ENCODE assay signal across 20 cellular contexts in genomic region chr10:11522821-11523245, GRCh38.
DNase-seq lines count a peak whose midpoint lies in the region; ATAC-seq and TF ChIP-seq lines count a peak whose summit lies in the region.
"Had no signal": no experiment of that assay in that cellular context is flagged by ENCODE, and none has a peak within 500 bp of the region (broad histone marks: within the 10 kb centered on the region; RNA-seq: fewer than 3 reads in every experiment).

No MANE protein-coding gene starts in this region.

- H3K36me3 ChIP-seq in right atrium auricular region (no peaks in the 10 kb centered on the region), fibroblast of lung (ENCODE audit: control insufficient read depth, insufficient read depth, low read length) (no peaks in the 10 kb centered on the region), lung (ENCODE audit: control insufficient read depth in 2 of 2, insufficient read depth in 2 of 2, low read length in 2 of 2) (peaks cover 0 to 2% of the 10 kb centered on the region in 2 donors), upper lobe of right lung (no peaks in the 10 kb centered on the region)
- H3K36me3 ChIP-seq: esophagus muscularis mucosa, prostate gland, vagina had no signal

- no peak for DNase-seq in Right ventricle myocardium inferior (ENCODE audit: missing footprints)
- DNase-seq in right atrium auricular region (ENCODE audit: low spot score) = no peak
- peak in 1 of 2 donors; percentile 46 for DNase-seq in fibroblast of lung (ENCODE audit: low read depth in 2 of 2)
- no peak for DNase-seq in lung (ENCODE audit: low spot score)
- no peak for DNase-seq in upper lobe of right lung
- no peak for DNase-seq in NCI-H1436 treated with DMSO at 0.1 percent for 48 hours (lab: John Stamatoyannopoulos, UW)
- DNase-seq: activated CD4-positive, alpha-beta T cell treated with anti-CD3 and anti-CD28 coated beads, Interleukin-2, amount 10 ng/mL, durations not matched to agents 24 days and 14 days; activated naive CD4-positive, alpha-beta T cell treated with anti-CD3 and anti-CD28 coated beads, Interleukin-2, amount 10 ng/mL, durations not matched to agents 7 days and 5 days; CD8-positive, alpha-beta memory T cell; dermis blood vessel endothelial cell; GM23248; hypothalamus; NCI-H1694; NCI-H345 had no signal

- H3K9ac ChIP-seq in fibroblast of lung (ENCODE audit: insufficient read depth, low read length) = no peak overlapping the region
- H3K9ac ChIP-seq: GM23248 had no signal

- peak overlapping the region; percentile 36 for H3K4me2 ChIP-seq in fibroblast of lung (ENCODE audit: extremely low read depth, insufficient read depth, low read length)

- H3K4me3 ChIP-seq in right atrium auricular region = no peak overlapping the region
- no peak overlapping the region for H3K4me3 ChIP-seq in fibroblast of lung (replicated peaks in 1 of 4; ENCODE audit: control extremely low read depth in 1 of 4, insufficient read depth in 1 of 4, low read depth in 3 of 4, low read length in 4 of 4)
- no peak overlapping the region for H3K4me3 ChIP-seq in lung
- no peak overlapping the region for H3K4me3 ChIP-seq in upper lobe of right lung
- H3K4me3 ChIP-seq: esophagus muscularis mucosa, GM23248, prostate gland, vagina had no signal

- no peaks in the 10 kb centered on the region for H4K20me1 ChIP-seq in fibroblast of lung (ENCODE audit: control insufficient read depth, extremely low read depth, insufficient read depth, low read length)

- ATAC-seq in Right ventricle myocardium inferior = peak; percentile 78
- peak; percentile 62 for ATAC-seq in lung (ENCODE audit: insufficient read depth, low FRiP score)
- ATAC-seq in upper lobe of right lung = peak; percentile 86
- ATAC-seq in HG03354 (IDR thresholded peaks at IDR 0.05; ENCODE audit: poor library complexity, severe bottlenecking, unreplicated experiment) = no peak
- ATAC-seq in GM21825 (IDR thresholded peaks at IDR 0.05; ENCODE audit: unreplicated experiment) = no peak
- ATAC-seq: natural killer cell treated with Interleukin-12 subunit alpha and Interleukin-12 subunit beta and Interleukin-15 and Interleukin-18, amount 100 ng/mL, for 72 hours had no signal

- 17 to 46% methylated on average over 4 of the region's 4 CpGs for WGBS in lung, 2 donors

- H3K27me3 ChIP-seq in right atrium auricular region (no peaks in the 10 kb centered on the region), fibroblast of lung (ENCODE audit: control insufficient read depth, insufficient read depth, low read length) (no peaks in the 10 kb centered on the region), lung (ENCODE audit: control insufficient read depth, insufficient read depth) (no peaks in the 10 kb centered on the region), upper lobe of right lung (no peaks in the 10 kb centered on the region)
- H3K27me3 ChIP-seq: esophagus muscularis mucosa, vagina had no signal

- no peaks in the 10 kb centered on the region for H3K9me3 ChIP-seq in right atrium auricular region
- no peaks in the 10 kb centered on the region for H3K9me3 ChIP-seq in fibroblast of lung (ENCODE audit: control insufficient read depth, insufficient read depth, low read depth, low read length)
- peaks cover 0 to 2% of the 10 kb centered on the region in 2 donors for H3K9me3 ChIP-seq in lung (ENCODE audit: control insufficient read depth in 2 of 2, insufficient read depth in 1 of 2, low read length in 1 of 2)
- no peaks in the 10 kb centered on the region for H3K9me3 ChIP-seq in upper lobe of right lung
- H3K9me3 ChIP-seq: esophagus muscularis mucosa, prostate gland, vagina had no signal

- intact Hi-C loops in Right ventricle myocardium inferior (cut with DNase I) (no loop called here), upper lobe of right lung (cut with DNase I) (no loop called here)

- H3K27ac ChIP-seq in right atrium auricular region = peak overlapping the region in 1 of 2 donors; percentile 24
- no peak overlapping the region for H3K27ac ChIP-seq in fibroblast of lung (ENCODE audit: insufficient read depth, low read length)
- H3K27ac ChIP-seq in lung (ENCODE audit: low read depth in 1 of 2, low read length in 1 of 2) = no peak overlapping the region
- no peak overlapping the region for H3K27ac ChIP-seq in upper lobe of right lung
- H3K27ac ChIP-seq: esophagus muscularis mucosa, GM23248, prostate gland, vagina had no signal

- H3K4me1 ChIP-seq in right atrium auricular region (peaks cover 0 to 19% of the 10 kb centered on the region in 2 donors), fibroblast of lung (ENCODE audit: control insufficient read depth, extremely low read depth, insufficient read depth, low read length) (no peaks in the 10 kb centered on the region), lung (ENCODE audit: control insufficient read depth in 2 of 2, insufficient read depth in 2 of 2, low read length in 2 of 2) (peaks cover 4 to 10% of the 10 kb centered on the region in 2 donors), upper lobe of right lung (peaks cover 14% of the 10 kb centered on the region)
- H3K4me1 ChIP-seq: prostate gland had no signal

- no peaks in the 10 kb centered on the region for H3K79me2 ChIP-seq in fibroblast of lung (ENCODE audit: control insufficient read depth, insufficient read depth, low read length)

- no peak overlapping the region for H2AFZ ChIP-seq in fibroblast of lung (ENCODE audit: low read length)
- H2AFZ ChIP-seq: GM23248 had no signal

- TF ChIP-seq CTCF in right atrium auricular region (IDR thresholded peaks at IDR 0.05) (no peak), fibroblast of lung (conservative IDR thresholded peaks at IDR 0.05 in 1 of 2, IDR thresholded peaks at IDR 0.05 in 1 of 2; ENCODE audit: low read depth in 1 of 2, low read length in 2 of 2) (no peak), lung (IDR thresholded peaks at IDR 0.05; ENCODE audit: control extremely low read depth, extremely low read depth) (no peak), upper lobe of right lung (IDR thresholded peaks at IDR 0.05) (no peak)

Comparison
In these comparisons a context has a peak if more than half of its experiments do, and no peak if none do; other contexts are left out.
1. ATAC-seq: peak in Right ventricle myocardium inferior (single experiment), lung (single experiment) and upper lobe of right lung (single experiment); none in HG03354 (single experiment) and GM21825 (single experiment).